8 cellular contexts compared by ENCODE assay signal in genomic region chr1:208245185-208245705, GRCh38. TPM values are rescaled to one million over a fixed set of nuclear protein-coding genes. Genes with fewer than 3 reads are reported as not detected.
A peak's percentile ranks its signal among the peaks of the same experiment; 100 is the strongest.
DNase-seq lines count a peak whose midpoint lies in the region; ATAC-seq and TF ChIP-seq lines count a peak whose summit lies in the region.

No MANE protein-coding gene starts in this region.

- no CpG with 5 or more reads among the region's 22 CpGs for WGBS in neuronal stem cell (ENCODE audit: extremely low coverage in 2 of 2, insufficient read length in 2 of 2, insufficient replicate concordance in 1 of 2), 2 donors

- peaks cover 2% of the 10 kb centered on the region for H3K79me1 ChIP-seq in neuronal stem cell (ENCODE audit: low read depth, low read length)

- H3K4ac ChIP-seq in neuronal stem cell (ENCODE audit: low read length) = no peak overlapping the region

- no peak overlapping the region for H3K14ac ChIP-seq in neuronal stem cell (ENCODE audit: low read length)

- no peak overlapping the region for H4K8ac ChIP-seq in neuronal stem cell (ENCODE audit: low read depth, low read length)

- DNase-seq in DMS153 (lab: John Stamatoyannopoulos, UW) (peak; percentile 93), LNCaP clone FGC (ENCODE audit: low read depth) (peak; percentile 70), SIG-M5 (lab: John Stamatoyannopoulos, UW) (peak; percentile 63), foreskin melanocyte (peak; percentile 83), neuronal stem cell (ENCODE audit: low spot score) (peak; percentile 89), stromal cell of bone marrow (ENCODE audit: low read depth) (peak; percentile 77)
- peak; percentile 19 to 64 (median 40) for DNase-seq in activated naive CD4-positive, alpha-beta T cell (lab: John Stamatoyannopoulos, UW)

- no peak overlapping the region for H3K27ac ChIP-seq in neuronal stem cell (replicated peaks; ENCODE audit: low read length)

- H3K9me3 ChIP-seq in neuronal stem cell (replicated peaks in 1 of 2; ENCODE audit: control insufficient read depth in 2 of 2, insufficient read depth in 1 of 2, low read depth in 1 of 2, low read length in 2 of 2) = no peaks in the 10 kb centered on the region

- no peak overlapping the region for H2BK12ac ChIP-seq in neuronal stem cell (ENCODE audit: low read length)

- peak; percentile 69 for ATAC-seq in GM21723 (IDR thresholded peaks at IDR 0.05; ENCODE audit: unreplicated experiment)

- H2BK5ac ChIP-seq in neuronal stem cell (ENCODE audit: low read length) = no peak overlapping the region

- H2AFZ ChIP-seq in neuronal stem cell (ENCODE audit: low read length) = peak overlapping the region; percentile 96

- H3K4me2 ChIP-seq in neuronal stem cell (ENCODE audit: insufficient read depth, low read length, poor library complexity, severe bottlenecking) = peak overlapping the region; percentile 44

- peak; percentile 82 for TF ChIP-seq CTCF in LNCaP clone FGC (IDR thresholded peaks at IDR 0.05; ENCODE audit: control insufficient read depth, extremely low read depth, insufficient read depth)

- H3K23ac ChIP-seq in neuronal stem cell (ENCODE audit: low read depth, low read length, poor library complexity) = no peak overlapping the region

- H3K4me1 ChIP-seq in neuronal stem cell (ENCODE audit: control insufficient read depth in 2 of 2, insufficient read depth in 1 of 2, low read depth in 1 of 2, low read length in 2 of 2) = peaks cover 15 to 22% of the 10 kb centered on the region in 2 donors

- H4K91ac ChIP-seq in neuronal stem cell (ENCODE audit: low read depth, low read length, poor library complexity) = no peak overlapping the region

- H3K27me3 ChIP-seq in neuronal stem cell (ENCODE audit: control insufficient read depth in 3 of 3, insufficient read depth in 3 of 3, low read depth in 1 of 3, low read length in 3 of 3) = peaks cover 0 to 14% (median 3%) of the 10 kb centered on the region in 3 experiments

- no peak overlapping the region for H2AK5ac ChIP-seq in neuronal stem cell (ENCODE audit: low read depth, low read length)

- H3K4me3 ChIP-seq in LNCaP clone FGC (ENCODE audit: low read depth, low read length) = peak overlapping the region; percentile 45; the same call in 1 of the 2 replicates
- peak overlapping the region in 1 of 2 donors; percentile 63 for H3K4me3 ChIP-seq in neuronal stem cell (ENCODE audit: low read length in 2 of 2)

- H3K18ac ChIP-seq in neuronal stem cell (ENCODE audit: low read length) = no peak overlapping the region

- no peak overlapping the region for H2BK120ac ChIP-seq in neuronal stem cell (ENCODE audit: low read depth, low read length)

- H2BK15ac ChIP-seq in neuronal stem cell (ENCODE audit: low read length) = no peak overlapping the region

- no peak overlapping the region for H3K9ac ChIP-seq in neuronal stem cell (ENCODE audit: low read depth, low read length, poor library complexity)

- H3K36me3 ChIP-seq in neuronal stem cell (replicated peaks in 1 of 2; ENCODE audit: control insufficient read depth in 2 of 2, insufficient read depth in 2 of 2, low read length in 2 of 2) = no peaks in the 10 kb centered on the region

RNA-seq across cellular contexts. Expression of gene PLXNA2, which starts 1.1 kb away (rescaled TPM):
- polyA plus RNA-seq in neuronal stem cell (2013, experiment 1 of 2) = 1.2 TPM
- polyA plus RNA-seq in neuronal stem cell (2013, experiment 2 of 2) = 1.1 TPM

Comparison
In these comparisons a context has a peak if more than half of its experiments do, and no peak if none do; other contexts are left out.
1. DNase-seq: peak in every context shown above with its lines; median percentile 93 in DMS153; 89 in neuronal stem cell; 83 in foreskin melanocyte; 77 in stromal cell of bone marrow; 70 in LNCaP clone FGC; 63 in SIG-M5; 40 in activated naive CD4-positive, alpha-beta T cell.